In genomic region chr9:99050292-99050911, GRCh38 we compare ENCODE assay signal across 12 cellular contexts. TPM values are rescaled to one million over a fixed set of nuclear protein-coding genes. Genes with fewer than 3 reads are reported as not detected.
DNase-seq lines count a peak whose midpoint lies in the region; ATAC-seq lines count a peak whose summit lies in the region.
"Had no signal": no experiment of that assay in that cellular context is flagged by ENCODE, and none has a peak within 500 bp of the region (broad histone marks: within the 10 kb centered on the region; RNA-seq: fewer than 3 reads in every experiment).

No MANE protein-coding gene starts in this region.

- H3K9me3 ChIP-seq in GM23248 (ENCODE audit: low read depth), result no peaks in the 10 kb centered on the region
- no peaks in the 10 kb centered on the region for H3K9me3 ChIP-seq in SJCRH30 (replicated peaks)
- H3K9me3 ChIP-seq: pancreas had no signal

- H3K9ac ChIP-seq in GM23248, result peak overlapping the region; percentile 19; the same call in 1 of the 2 replicates

- no peak for ATAC-seq in GM21529 (IDR thresholded peaks at IDR 0.05; ENCODE audit: unreplicated experiment)

- H3K9me2 ChIP-seq in GM23248 (ENCODE audit: insufficient read depth), result no peaks in the 10 kb centered on the region

- H3K4me1 ChIP-seq in GM23248 (ENCODE audit: insufficient read depth), result peaks cover 33% of the 10 kb centered on the region
- peaks cover 56% of the 10 kb centered on the region for H3K4me1 ChIP-seq in SJCRH30

- H3K4me3 ChIP-seq in GM23248 (no peak overlapping the region), SJCRH30 (no peak overlapping the region)
- H3K4me3 ChIP-seq: pancreas had no signal

- peaks cover 31% of the 10 kb centered on the region for H3F3A ChIP-seq in GM23248 (ENCODE audit: insufficient read depth)

- H3K79me2 ChIP-seq in GM23248 (ENCODE audit: insufficient read depth), result no peaks in the 10 kb centered on the region

- in situ Hi-C loops in GM23248 (cut with MboI), result no loop called here

- H4K20me1 ChIP-seq in GM23248 (ENCODE audit: insufficient read depth), result no peaks in the 10 kb centered on the region

- no peaks in the 10 kb centered on the region for H3K36me3 ChIP-seq in GM23248 (ENCODE audit: low read depth)
- no peaks in the 10 kb centered on the region for H3K36me3 ChIP-seq in SJCRH30
- H3K36me3 ChIP-seq: pancreas had no signal

- H3K4me2 ChIP-seq in GM23248 (ENCODE audit: unreplicated experiment), result no peak overlapping the region

- H3K27me3 ChIP-seq in GM23248 (replicated peaks; ENCODE audit: insufficient read depth), result no peaks in the 10 kb centered on the region
- H3K27me3 ChIP-seq in SJCRH30, result no peaks in the 10 kb centered on the region
- H3K27me3 ChIP-seq: pancreas had no signal

- H2AFZ ChIP-seq in GM23248, result no peak overlapping the region

- peak overlapping the region; percentile 62 for H3K27ac ChIP-seq in GM23248
- H3K27ac ChIP-seq in SJCRH30, result peak overlapping the region; percentile 74
- H3K27ac ChIP-seq: pancreas had no signal

- WGBS in GM23248 (ENCODE audit: low coverage in 1 of 2, low lambda C conversion rate in 2 of 2, missing lambda C conversion rate in 2 of 2), 2 experiments, result 54 to 59% methylated on average over 10 of the region's 10 CpGs

- DNase-seq in A172 (ENCODE audit: low spot score), result peak; percentile 82
- peak; percentile 82 for DNase-seq in GM23248
- DNase-seq in SJCRH30, result peak; percentile 89 to 92
- DNase-seq in kidney glomerular epithelial cell (lab: John Stamatoyannopoulos, UW), result peak; percentile 14
- no peak for DNase-seq in retina
- no peak for DNase-seq in RPMI8226
- DNase-seq in hypothalamus (lab: John Stamatoyannopoulos, UW), result no peak
- DNase-seq: activated CD8-positive, alpha-beta memory T cell treated with anti-CD3 and anti-CD28 coated beads, Interleukin-2, amount 50 U/mL, for 48 hours; glutamatergic neuron; NCI-H187; pancreas had no signal

RNA-seq across cellular contexts. Expression of gene TGFBR1, which starts 54.5 kb away (rescaled TPM):
- 30.3 and 31.1 TPM in 2 replicates for total RNA-seq in A172 (2014; rRNA removed; shearing (Covaris generic))
- total RNA-seq in GM23248 (2014; rRNA removed; shearing (Covaris generic)), result 73.9 and 75.1 TPM in 2 replicates
- polyA plus RNA-seq in GM23248 (2016; fragmentation: Nextera tagmentation; extraction: Ambion mirVana), result 41.0 and 46.3 TPM in 2 replicates
- 85.0 and 97.4 TPM in 2 replicates for total RNA-seq in SJCRH30 (2014; rRNA removed; shearing (Covaris generic))

Comparison
In these comparisons a context has a peak if more than half of its experiments do, and no peak if none do; other contexts are left out.
1. DNase-seq: peak in A172 (single experiment), GM23248 (single experiment), SJCRH30 (2 of 2) and kidney glomerular epithelial cell (single experiment); none in retina (single experiment), RPMI8226 (single experiment) and hypothalamus (0 of 51).